Comparison of ENCODE assay signal across 13 cellular contexts in genomic region chr11:66719111-66719872, GRCh38. TPM values are rescaled to one million over a fixed set of nuclear protein-coding genes. Genes with fewer than 3 reads are reported as not detected.
DNase-seq lines count a peak whose midpoint lies in the region; ATAC-seq and TF ChIP-seq lines count a peak whose summit lies in the region.
"Had no signal": no experiment of that assay in that cellular context is flagged by ENCODE, and none has a peak within 500 bp of the region (broad histone marks: within the 10 kb centered on the region; RNA-seq: fewer than 3 reads in every experiment).

No MANE protein-coding gene starts in this region.

- no peak for TF ChIP-seq CTCF in RWPE2 (IDR thresholded peaks at IDR 0.05; ENCODE audit: poor library complexity, severe bottlenecking)
- no peak for TF ChIP-seq CTCF in smooth muscle cell (IDR thresholded peaks at IDR 0.05; ENCODE audit: borderline replicate concordance, insufficient read depth, poor library complexity, severe bottlenecking)
- TF ChIP-seq CTCF in sigmoid colon (IDR thresholded peaks at IDR 0.05): no peak

- no peak for TF ChIP-seq EP300 in sigmoid colon (IDR thresholded peaks at IDR 0.05)

- H3K4me3 ChIP-seq in RWPE2 (ENCODE audit: severe bottlenecking) (no peak overlapping the region), iPS-20b (ENCODE audit: low read length) (no peak overlapping the region), smooth muscle cell (no peak overlapping the region), sigmoid colon (no peak overlapping the region)
- H3K4me3 ChIP-seq: SJSA1 had no signal

- H3K27me3 ChIP-seq in RWPE2 (ENCODE audit: insufficient read depth, poor library complexity, severe bottlenecking) (no peaks in the 10 kb centered on the region), iPS-20b (ENCODE audit: insufficient read depth, low read length) (no peaks in the 10 kb centered on the region), smooth muscle cell (ENCODE audit: low read depth) (no peaks in the 10 kb centered on the region), sigmoid colon (peaks cover 0 to 27% (median 12%) of the 10 kb centered on the region in 3 donors)

- no peak overlapping the region for H3K4me2 ChIP-seq in smooth muscle cell

- no peak for ATAC-seq in RWPE2 (ENCODE audit: low read depth)
- no peak for ATAC-seq in HG03196 (IDR thresholded peaks at IDR 0.05; ENCODE audit: unreplicated experiment)

- peaks cover 20% of the 10 kb centered on the region for H3K4me1 ChIP-seq in RWPE2 (ENCODE audit: insufficient read depth, poor library complexity, severe bottlenecking)
- H3K4me1 ChIP-seq in iPS-20b (ENCODE audit: insufficient read depth, low read length): peaks cover 3% of the 10 kb centered on the region; the same call in 1 of the 2 replicates
- H3K4me1 ChIP-seq in smooth muscle cell (ENCODE audit: low read depth): peaks cover 10% of the 10 kb centered on the region
- no peaks in the 10 kb centered on the region for H3K4me1 ChIP-seq in sigmoid colon

- WGBS in smooth muscle cell (ENCODE audit: low lambda C conversion rate): 84% methylated on average over 8 of the region's 8 CpGs
- 77 to 80% methylated on average over 8 of the region's 8 CpGs for WGBS in sigmoid colon, 2 donors

- H3K79me2 ChIP-seq in smooth muscle cell (ENCODE audit: low read depth): no peaks in the 10 kb centered on the region

- no peak overlapping the region for H2AFZ ChIP-seq in smooth muscle cell (ENCODE audit: low read depth)

- intact Hi-C loops in sigmoid colon (cut with DNase I): no loop called here

- H3K9me3 ChIP-seq in RWPE2 (ENCODE audit: severe bottlenecking): no peaks in the 10 kb centered on the region
- H3K9me3 ChIP-seq in iPS-20b (ENCODE audit: insufficient read depth, low read depth, low read length): no peaks in the 10 kb centered on the region
- no peaks in the 10 kb centered on the region for H3K9me3 ChIP-seq in smooth muscle cell (replicated peaks; ENCODE audit: low read depth)
- H3K9me3 ChIP-seq in sigmoid colon: no peaks in the 10 kb centered on the region
- H3K9me3 ChIP-seq: SJSA1 had no signal

- H4K20me1 ChIP-seq in smooth muscle cell (ENCODE audit: low read depth): no peaks in the 10 kb centered on the region

- H3F3A ChIP-seq in smooth muscle cell (ENCODE audit: low read depth): no peaks in the 10 kb centered on the region

- peaks cover 6% of the 10 kb centered on the region for H3K36me3 ChIP-seq in RWPE2 (ENCODE audit: low read depth)
- H3K36me3 ChIP-seq in iPS-20b (ENCODE audit: insufficient read depth, low read depth, low read length): peaks cover 39% of the 10 kb centered on the region
- no peaks in the 10 kb centered on the region for H3K36me3 ChIP-seq in smooth muscle cell (ENCODE audit: low read depth)
- no peaks in the 10 kb centered on the region for H3K36me3 ChIP-seq in sigmoid colon
- H3K36me3 ChIP-seq: SJSA1 had no signal

- TF ChIP-seq POLR2A in sigmoid colon (IDR thresholded peaks at IDR 0.05): no peak

- H3K9ac ChIP-seq in iPS-20b (ENCODE audit: low read depth, low read length) (peak overlapping the region; percentile 3; the same call in 1 of the 2 replicates), smooth muscle cell (ENCODE audit: low read depth) (no peak overlapping the region)

- H3K27ac ChIP-seq in RWPE2 (ENCODE audit: poor library complexity, severe bottlenecking) (peak overlapping the region; percentile 38), iPS-20b (ENCODE audit: low read length) (no peak overlapping the region), smooth muscle cell (ENCODE audit: low read depth) (peak overlapping the region; percentile 76), sigmoid colon (no peak overlapping the region)
- H3K27ac ChIP-seq: SJSA1 had no signal

- DNase-seq in HT-29 (ENCODE audit: low spot score) (peak; percentile 25), RWPE2 (ENCODE audit: low spot score) (no peak), smooth muscle cell (lab: John Stamatoyannopoulos, UW; ENCODE audit: unreplicated experiment) (no peak), sigmoid colon (no peak), DMS 273 (lab: John Stamatoyannopoulos, UW; ENCODE audit: unreplicated experiment) (no peak)
- no peak for DNase-seq in activated CD4-positive, alpha-beta T cell treated with anti-CD3 and anti-CD28 coated beads for 48 hours
- DNase-seq: CD4-positive, alpha-beta memory T cell; NCI-H524 treated with DMSO at 0.1 percent for 48 hours; OCI-M1; stimulated activated CD4-positive, alpha-beta T cell treated with anti-CD3 and anti-CD28 coated beads, Interleukin-12 subunit alpha, Interleukin-12 subunit beta, amount 100 ng/mL, for 4 hours had no signal

RNA-seq across cellular contexts. Expression of gene SPTBN2, which starts 9.7 kb away (rescaled TPM):
- 28.4 and 30.9 TPM in 2 replicates for total RNA-seq in HT-29 (2014; rRNA removed; shearing (Covaris generic))
- total RNA-seq in smooth muscle cell: 15.6 and 20.9 TPM in 2 replicates
- polyA plus RNA-seq in smooth muscle cell: 15.7 and 18.3 TPM in 2 replicates
- 1 to 10 TPM in 3 of 4 donors, under 1 TPM in 1; 0.33 to 4.9 (median 2.7) TPM for total RNA-seq in sigmoid colon
- 1 to 10 TPM; 1.4 to 5.7 (median 4.2) TPM for polyA plus RNA-seq in sigmoid colon
- total RNA-seq: CD4-positive, alpha-beta memory T cell had no signal
- polyA plus RNA-seq: CD4-positive, alpha-beta memory T cell had no signal

RNA-seq across cellular contexts. Expression of gene RBM4B, which starts 41.6 kb away (rescaled TPM):
- 22.5 and 24.5 TPM in 2 replicates for total RNA-seq in HT-29 (2014; rRNA removed; shearing (Covaris generic))
- total RNA-seq in smooth muscle cell (17.0 and 17.6 TPM in 2 replicates), sigmoid colon (10 to 100 TPM; 14.0 to 30.7 (median 16.6) TPM)
- polyA plus RNA-seq in smooth muscle cell (17.8 and 23.7 TPM in 2 replicates), sigmoid colon (10 to 100 TPM in 2 of 3 donors, 1 to 10 TPM in 1; 6.6 to 12.8 (median 10.4) TPM)

Comparison
In these comparisons a context has a peak if more than half of its experiments do, and no peak if none do; other contexts are left out.
1. H3K27ac ChIP-seq: peak in RWPE2 (single experiment) and smooth muscle cell (single experiment); none in iPS-20b (single experiment) and sigmoid colon (0 of 4).